In the genomic region with DNA sequence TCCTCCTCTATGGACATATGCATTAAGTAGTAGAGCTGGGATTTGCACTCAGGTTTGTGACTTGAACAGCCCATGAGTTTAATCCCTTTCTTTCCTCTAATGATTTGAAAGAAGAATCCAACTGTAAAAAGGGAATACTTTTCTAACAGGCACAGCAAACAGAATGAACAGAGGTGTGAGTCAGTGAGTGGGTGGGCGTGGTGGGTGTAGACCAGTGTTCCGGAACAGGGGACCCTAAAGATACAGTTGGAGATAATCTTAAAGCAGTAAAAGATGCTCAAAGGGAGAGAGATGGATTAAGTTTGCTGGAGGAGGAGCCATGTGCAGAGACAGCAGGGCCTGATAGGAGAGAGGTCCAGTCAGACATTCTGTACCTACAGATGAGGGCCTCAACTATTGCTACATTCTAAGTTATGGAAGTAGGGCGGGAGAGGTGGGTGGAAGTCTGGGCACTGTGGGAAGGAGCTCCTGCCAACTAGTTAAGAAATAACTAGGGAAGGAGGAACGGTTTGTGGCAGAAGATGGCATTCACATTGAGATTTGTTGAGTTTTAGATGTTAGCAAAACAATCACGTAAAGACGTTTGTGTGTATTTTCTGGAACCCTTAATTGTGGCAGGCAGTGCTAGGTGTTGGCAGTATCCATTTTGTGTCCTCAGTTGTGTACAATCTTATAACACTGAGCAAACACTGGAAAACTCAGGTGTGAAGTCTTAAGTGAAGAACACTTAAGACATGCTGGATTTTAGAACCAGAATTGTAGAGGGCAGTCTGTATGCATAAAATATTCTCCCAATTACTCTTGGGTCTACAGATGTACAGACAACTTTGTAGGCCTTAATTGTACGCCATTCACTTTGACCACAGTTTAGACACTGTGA, we compare ENCODE assay signal across 17 cellular contexts.
DNase-seq lines count a peak whose midpoint lies in the region; ATAC-seq, FAIRE-seq and TF ChIP-seq lines count a peak whose summit lies in the region.
"Had no signal": no experiment of that assay in that cellular context is flagged by ENCODE, and none has a peak within 500 bp of the region (broad histone marks: within the 10 kb centered on the region; RNA-seq: fewer than 3 reads in every experiment).

No MANE protein-coding gene starts in this region.

- no peaks in the 10 kb centered on the region for H3K27me3 ChIP-seq in bronchial epithelial cell (ENCODE audit: control insufficient read depth, insufficient read depth, low read length)
- H3K27me3 ChIP-seq: BLaER1 treated with 17β-estradiol and CSF1 and Interleukin-3, amounts not matched to agents 10 nM and 100 nM had no signal

- no peaks in the 10 kb centered on the region for H3K36me3 Mint-ChIP-seq in activated CD4-positive, alpha-beta T cell treated with anti-CD3 and anti-CD28 coated beads, Interleukin-2, amount 10 ng/mL, durations not matched to agents 7 days and 5 days (ENCODE audit: low read depth)
- H3K36me3 Mint-ChIP-seq: CD4-positive, CD25-positive, alpha-beta regulatory T cell had no signal

- H3K4me1 ChIP-seq in HEK293 (ENCODE audit: control insufficient read depth, insufficient read depth, low read length) = no peaks in the 10 kb centered on the region
- H3K4me1 ChIP-seq in mucosa of descending colon (ENCODE audit: low read depth) = no peaks in the 10 kb centered on the region

- no peak overlapping the region for H3K27ac Mint-ChIP-seq in activated CD4-positive, alpha-beta T cell treated with anti-CD3 and anti-CD28 coated beads, Interleukin-2, amount 10 ng/mL, durations not matched to agents 7 days and 5 days
- H3K27ac Mint-ChIP-seq: CD4-positive, CD25-positive, alpha-beta regulatory T cell had no signal

- intact Hi-C loops in mucosa of descending colon (cut with DNase I, micrococcal nuclease) = no loop called here

- H3K9me3 Mint-ChIP-seq in activated CD4-positive, alpha-beta T cell treated with anti-CD3 and anti-CD28 coated beads, Interleukin-2, amount 10 ng/mL, durations not matched to agents 7 days and 5 days = no peaks in the 10 kb centered on the region

- H3K9me3 ChIP-seq in HEK293 (ENCODE audit: control insufficient read depth, insufficient read depth, low read depth, low read length) (no peaks in the 10 kb centered on the region), mucosa of descending colon (no peaks in the 10 kb centered on the region)
- H3K9me3 ChIP-seq: BLaER1 treated with 17β-estradiol and CSF1 and Interleukin-3, amounts not matched to agents 10 nM and 100 nM had no signal

- ATAC-seq in mucosa of descending colon = peak; percentile 45
- ATAC-seq: GM12878, HCT116, HepG2 had no signal

- no peaks in the 10 kb centered on the region for H3K4me1 Mint-ChIP-seq in activated CD4-positive, alpha-beta T cell treated with anti-CD3 and anti-CD28 coated beads, Interleukin-2, amount 10 ng/mL, durations not matched to agents 7 days and 5 days
- H3K4me1 Mint-ChIP-seq: CD4-positive, CD25-positive, alpha-beta regulatory T cell had no signal

- TF ChIP-seq CTCF in HEK293 (tag by site-specific recombination; IDR thresholded peaks at IDR 0.05) (no peak), bronchial epithelial cell (IDR thresholded peaks at IDR 0.05; ENCODE audit: insufficient read depth, low read length, severe bottlenecking) (no peak), mucosa of descending colon (IDR thresholded peaks at IDR 0.05) (no peak)

- no peaks in the 10 kb centered on the region for H3K27me3 Mint-ChIP-seq in activated CD4-positive, alpha-beta T cell treated with anti-CD3 and anti-CD28 coated beads, Interleukin-2, amount 10 ng/mL, durations not matched to agents 7 days and 5 days
- H3K27me3 Mint-ChIP-seq: CD4-positive, CD25-positive, alpha-beta regulatory T cell had no signal

- peak; percentile 79 for FAIRE-seq in bronchial epithelial cell (lab: Jason Lieb, UNC)
- FAIRE-seq: GM12878, GM18507, H54, HepG2 had no signal

- no peak overlapping the region for H3K27ac ChIP-seq in HEK293 (ENCODE audit: extremely low read depth, low read depth, low read length)
- H3K27ac ChIP-seq: BLaER1 treated with 17β-estradiol and CSF1 and Interleukin-3, amounts not matched to agents 10 nM and 100 nM; GM23248 had no signal

- H3K4me3 ChIP-seq in HEK293 (ENCODE audit: low read depth, low read length) (no peak overlapping the region), bronchial epithelial cell (ENCODE audit: low read depth, low read length) (no peak overlapping the region), mucosa of descending colon (no peak overlapping the region)
- H3K4me3 ChIP-seq: BLaER1 treated with 17β-estradiol and CSF1 and Interleukin-3, amounts not matched to agents 10 nM and 100 nM; GM12878; GM23248 had no signal

- no peak for DNase-seq in bronchial epithelial cell (ENCODE audit: low read depth)
- DNase-seq in mucosa of descending colon = no peak
- DNase-seq in superior temporal gyrus (ENCODE audit: extremely low spot score) = peak; percentile 37
- no peak for DNase-seq in NK-92 treated with Interleukin-12 subunit alpha and Interleukin-12 subunit beta, amount 100 ng/mL, for 24 hours (lab: John Stamatoyannopoulos, UW)
- no peak for DNase-seq in activated CD4-positive, alpha-beta T cell treated with anti-CD3 and anti-CD28 coated beads, Interleukin-2, amount 10 ng/mL, durations not matched to agents 7 days and 5 days
- no peak for DNase-seq in stimulated activated CD4-positive, alpha-beta T cell treated with anti-CD3 and anti-CD28 coated beads, Interleukin-2, amount 100 ng/mL, for 24 hours
- DNase-seq: ACHN; CD4-positive, CD25-positive, alpha-beta regulatory T cell; DMS 273 treated with DMSO at 0.1 percent for 48 hours; GM23248 had no signal

- no peaks in the 10 kb centered on the region for H3K36me3 ChIP-seq in HEK293 (ENCODE audit: control insufficient read depth in 2 of 2, insufficient read depth in 1 of 2, low read length in 2 of 2)
- H3K36me3 ChIP-seq in bronchial epithelial cell (ENCODE audit: control insufficient read depth, insufficient read depth, low read length) = no peaks in the 10 kb centered on the region
- no peaks in the 10 kb centered on the region for H3K36me3 ChIP-seq in mucosa of descending colon (ENCODE audit: low read depth)
- H3K36me3 ChIP-seq: BLaER1 treated with 17β-estradiol and CSF1 and Interleukin-3, amounts not matched to agents 10 nM and 100 nM had no signal

- CTCF ChIA-PET in HEK293 (lab: Yijun Ruan, JAX) = interaction anchor here (0.6 kb wide), 1 partner anchor 15 kb away, joined by 3 read pairs; no protein-coding TSS in a partner anchor
- CTCF ChIA-PET in activated CD4-positive, alpha-beta T cell treated with anti-CD3 and anti-CD28 coated beads, Interleukin-2, amount 10 ng/mL, durations not matched to agents 7 days and 5 days (lab: Charles Lee) = no interaction called here

- POLR2A ChIA-PET in HEK293 (lab: Yijun Ruan, JAX) = no interaction called here
- POLR2A ChIA-PET in activated CD4-positive, alpha-beta T cell treated with anti-CD3 and anti-CD28 coated beads, Interleukin-2, amount 10 ng/mL, durations not matched to agents 7 days and 5 days (lab: Charles Lee) = no interaction called here

- H3K4me3 Mint-ChIP-seq in activated CD4-positive, alpha-beta T cell treated with anti-CD3 and anti-CD28 coated beads, Interleukin-2, amount 10 ng/mL, durations not matched to agents 7 days and 5 days = no peak overlapping the region
- H3K4me3 Mint-ChIP-seq: CD4-positive, CD25-positive, alpha-beta regulatory T cell had no signal

TF ChIP-seq in HEK293, 187 proteins besides CTCF, POLR2A, EP300 and RAD21 (continues in another document):
- TF ChIP-seq, protein P1, sequence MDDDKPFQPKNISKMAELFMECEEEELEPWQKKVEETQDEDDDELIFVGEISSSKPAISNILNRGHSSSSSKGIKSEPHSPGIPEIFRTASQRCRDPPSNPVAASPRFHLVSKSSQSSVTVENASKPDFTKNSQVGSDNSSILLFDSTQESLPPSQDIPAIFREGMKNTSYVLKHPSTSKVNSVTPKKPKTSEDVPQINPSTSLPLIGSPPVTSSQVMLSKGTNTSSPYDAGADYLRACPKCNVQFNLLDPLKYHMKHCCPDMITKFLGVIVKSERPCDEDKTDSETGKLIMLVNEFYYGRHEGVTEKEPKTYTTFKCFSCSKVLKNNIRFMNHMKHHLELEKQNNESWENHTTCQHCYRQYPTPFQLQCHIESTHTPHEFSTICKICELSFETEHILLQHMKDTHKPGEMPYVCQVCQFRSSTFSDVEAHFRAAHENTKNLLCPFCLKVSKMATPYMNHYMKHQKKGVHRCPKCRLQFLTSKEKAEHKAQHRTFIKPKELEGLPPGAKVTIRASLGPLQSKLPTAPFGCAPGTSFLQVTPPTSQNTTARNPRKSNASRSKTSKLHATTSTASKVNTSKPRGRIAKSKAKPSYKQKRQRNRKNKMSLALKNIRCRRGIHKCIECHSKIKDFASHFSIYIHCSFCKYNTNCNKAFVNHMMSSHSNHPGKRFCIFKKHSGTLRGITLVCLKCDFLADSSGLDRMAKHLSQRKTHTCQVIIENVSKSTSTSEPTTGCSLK (tag by site-specific recombination; IDR thresholded peaks at IDR 0.05) = no peak
- TF ChIP-seq ZNF19 (tag by site-specific recombination; IDR thresholded peaks at IDR 0.05; ENCODE audit: low read depth) (no peak), GLI4 (tag by site-specific recombination; IDR thresholded peaks at IDR 0.05) (no peak), KLF9 (tag by site-specific recombination; IDR thresholded peaks at IDR 0.05; ENCODE audit: low read depth) (no peak), ZNF791 (tag by site-specific recombination; IDR thresholded peaks at IDR 0.05) (no peak)
